In the genomic region with DNA sequence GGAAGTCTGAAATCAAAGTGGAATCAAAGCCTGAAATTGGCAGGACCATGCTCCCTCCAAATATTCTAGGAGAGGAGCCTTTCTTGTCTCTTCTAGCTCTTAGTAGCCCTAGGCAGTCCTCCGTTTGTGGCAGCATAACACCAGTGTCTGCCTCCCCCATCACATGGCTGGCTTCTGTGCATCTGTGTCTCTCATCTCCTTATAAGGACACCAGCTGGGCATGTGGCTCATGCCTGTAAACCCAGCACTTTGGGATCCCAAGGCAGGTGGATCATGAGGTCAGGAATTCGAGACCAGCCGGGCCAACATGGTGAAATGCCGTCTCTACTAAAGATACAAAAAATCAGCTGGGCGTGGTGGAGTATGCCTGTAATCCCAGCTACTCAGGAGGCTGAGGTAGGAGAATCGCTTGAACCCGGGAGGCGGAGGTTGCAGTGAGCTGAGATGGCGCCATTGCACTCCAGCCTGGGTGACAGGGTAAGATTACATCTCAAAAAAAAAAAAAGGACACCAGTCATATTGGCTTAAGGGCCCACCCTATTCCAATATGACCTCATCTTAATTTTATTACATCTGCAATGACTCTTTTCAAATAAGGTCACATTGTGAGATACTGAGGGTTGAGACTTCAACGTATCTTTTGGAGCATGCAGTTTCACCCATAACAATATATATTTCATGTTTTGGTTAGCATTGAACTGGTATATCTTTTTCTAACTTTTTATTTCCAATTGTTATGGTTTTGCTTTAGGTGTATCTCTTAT, we compare ENCODE assay signal across 16 cellular contexts.
DNase-seq lines count a peak whose midpoint lies in the region; ATAC-seq and TF ChIP-seq lines count a peak whose summit lies in the region.
"Had no signal": no experiment of that assay in that cellular context is flagged by ENCODE, and none has a peak within 500 bp of the region (broad histone marks: within the 10 kb centered on the region; RNA-seq: fewer than 3 reads in every experiment).

No MANE protein-coding gene starts in this region.

- H3K36me3 ChIP-seq in heart left ventricle (no peaks in the 10 kb centered on the region), SJSA1 (no peaks in the 10 kb centered on the region), stomach smooth muscle (ENCODE audit: control insufficient read depth in 2 of 2, insufficient read depth in 2 of 2, low read length in 2 of 2) (no peaks in the 10 kb centered on the region)
- H3K36me3 ChIP-seq: uterus had no signal

- intact Hi-C loops in heart left ventricle (cut with DNase I): loop anchor here in 6 of 10 donors (5.0 to 10.0 kb wide), 4 partner anchors 47 to 148 kb away; partner anchors contain the start of gene TPM1 (in 4 of the 6)
- intact Hi-C loops in left cardiac atrium (cut with DNase I): loop anchor here in 1 of 2 donors (5.0 to 10.0 kb wide), 2 partner anchors 50 to 148 kb away; partner anchors contain the start of gene TPM1

- no peaks in the 10 kb centered on the region for H3K9me3 Mint-ChIP-seq in glutamatergic neuron (ENCODE audit: unreplicated experiment)
- H3K9me3 Mint-ChIP-seq: activated CD4-positive, alpha-beta T cell treated with anti-CD3 and anti-CD28 coated beads, Interleukin-2, amount 10 ng/mL, durations not matched to agents 7 days and 5 days; activated T-helper 17 cell treated with anti-CD3 and anti-CD28 coated beads, Interleukin-2, amount 50 U/mL, for 72 hours had no signal

- WGBS in heart left ventricle, 4 donors: 86 to 88% (median 87%) methylated on average over 10 of the region's 10 CpGs

- ATAC-seq in heart left ventricle (no peak), left cardiac atrium (no peak), GM19324 (IDR thresholded peaks at IDR 0.05; ENCODE audit: low FRiP score, unreplicated experiment) (no peak)
- ATAC-seq: activated T-helper 17 cell treated with anti-CD3 and anti-CD28 coated beads, Interleukin-2, amount 50 U/mL, for 72 hours had no signal

- TF ChIP-seq CTCF in heart left ventricle (IDR thresholded peaks at IDR 0.05) (no peak), glutamatergic neuron (IDR thresholded peaks at IDR 0.05; ENCODE audit: partially characterized antibody, unreplicated experiment) (no peak)

- H3K27me3 ChIP-seq in heart left ventricle (no peaks in the 10 kb centered on the region), SJSA1 (replicated peaks) (no peaks in the 10 kb centered on the region), stomach smooth muscle (ENCODE audit: control insufficient read depth in 1 of 2, insufficient read depth in 2 of 2, low read length in 2 of 2) (no peaks in the 10 kb centered on the region)
- H3K27me3 ChIP-seq: uterus had no signal

- H3K4me1 Mint-ChIP-seq in glutamatergic neuron (ENCODE audit: low read depth, unreplicated experiment): peaks cover 19% of the 10 kb centered on the region
- H3K4me1 Mint-ChIP-seq: activated CD4-positive, alpha-beta T cell treated with anti-CD3 and anti-CD28 coated beads, Interleukin-2, amount 10 ng/mL, durations not matched to agents 7 days and 5 days; activated T-helper 17 cell treated with anti-CD3 and anti-CD28 coated beads, Interleukin-2, amount 50 U/mL, for 72 hours had no signal

- no peaks in the 10 kb centered on the region for H3K36me3 Mint-ChIP-seq in glutamatergic neuron (ENCODE audit: unreplicated experiment)

- H3K4me1 ChIP-seq in heart left ventricle: peaks cover 3 to 59% (median 31%) of the 10 kb centered on the region in 12 donors
- H3K4me1 ChIP-seq in SJSA1 (replicated peaks): peaks cover 46% of the 10 kb centered on the region
- peaks cover 59% of the 10 kb centered on the region for H3K4me1 ChIP-seq in stomach smooth muscle (ENCODE audit: control insufficient read depth, insufficient read depth, low read length)

- TF ChIP-seq POLR2A in heart left ventricle (IDR thresholded peaks at IDR 0.05): no peak

- H3K4me3 Mint-ChIP-seq in glutamatergic neuron (ENCODE audit: unreplicated experiment): no peak overlapping the region
- H3K4me3 Mint-ChIP-seq: activated CD4-positive, alpha-beta T cell treated with anti-CD3 and anti-CD28 coated beads, Interleukin-2, amount 10 ng/mL, durations not matched to agents 7 days and 5 days; activated T-helper 17 cell treated with anti-CD3 and anti-CD28 coated beads, Interleukin-2, amount 50 U/mL, for 72 hours had no signal

- H3K27ac ChIP-seq in heart left ventricle (peak overlapping the region in 9 of 12 donors; percentile 6 to 97 (median 90)), SJSA1 (peak overlapping the region; percentile 100), stomach smooth muscle (ENCODE audit: low read length) (peak overlapping the region; percentile 100), caudate nucleus (ENCODE audit: low read depth, low read length) (no peak overlapping the region)
- H3K27ac ChIP-seq: uterus had no signal

- no peak overlapping the region for H3K4me3 ChIP-seq in heart left ventricle
- H3K4me3 ChIP-seq in SJSA1: no peak overlapping the region
- H3K4me3 ChIP-seq in stomach smooth muscle (ENCODE audit: low read length in 2 of 2): no peak overlapping the region
- H3K4me3 ChIP-seq: lung, uterus had no signal

- no peaks in the 10 kb centered on the region for H3K9me3 ChIP-seq in heart left ventricle
- no peaks in the 10 kb centered on the region for H3K9me3 ChIP-seq in SJSA1 (replicated peaks)
- H3K9me3 ChIP-seq in stomach smooth muscle (ENCODE audit: control insufficient read depth in 2 of 2, low read length in 2 of 2): no peaks in the 10 kb centered on the region
- H3K9me3 ChIP-seq: uterus had no signal

- DNase-seq in heart left ventricle (no peak), left cardiac atrium (no peak), SJSA1 (ENCODE audit: low read depth in 1 of 2, low spot score in 2 of 2) (peak in 1 of 2 experiments; percentile 25), glutamatergic neuron (no peak), caudate nucleus (lab: John Stamatoyannopoulos, UW) (no peak), DMS 273 treated with DMSO at 0.1 percent for 48 hours (lab: John Stamatoyannopoulos, UW) (no peak)
- DNase-seq: activated CD4-positive, alpha-beta T cell treated with anti-CD3 and anti-CD28 coated beads, Interleukin-2, amount 10 ng/mL, durations not matched to agents 7 days and 5 days; DMS153; NCI-H1048; OCI-M1; uterus had no signal

- H3K9ac ChIP-seq in stomach smooth muscle (ENCODE audit: low read length in 2 of 2): no peak overlapping the region

- H3K27ac Mint-ChIP-seq in glutamatergic neuron (ENCODE audit: unreplicated experiment): peak overlapping the region; percentile 64
- H3K27ac Mint-ChIP-seq: activated CD4-positive, alpha-beta T cell treated with anti-CD3 and anti-CD28 coated beads, Interleukin-2, amount 10 ng/mL, durations not matched to agents 7 days and 5 days; activated T-helper 17 cell treated with anti-CD3 and anti-CD28 coated beads, Interleukin-2, amount 50 U/mL, for 72 hours had no signal

- peaks cover 4% of the 10 kb centered on the region for H3K27me3 Mint-ChIP-seq in glutamatergic neuron (ENCODE audit: unreplicated experiment)
- H3K27me3 Mint-ChIP-seq: progenitor cell of endocrine pancreas had no signal
